In genomic region chr1:169309178-169310166, GRCh38 we compare ENCODE assay signal across 9 cellular contexts. TPM values are rescaled to one million over a fixed set of nuclear protein-coding genes. Genes with fewer than 3 reads are reported as not detected.
DNase-seq lines count a peak whose midpoint lies in the region; ATAC-seq, FAIRE-seq and TF ChIP-seq lines count a peak whose summit lies in the region.
"Had no signal": no experiment of that assay in that cellular context is flagged by ENCODE, and none has a peak within 500 bp of the region (broad histone marks: within the 10 kb centered on the region; RNA-seq: fewer than 3 reads in every experiment).

No MANE protein-coding gene starts in this region.

- H3K27ac ChIP-seq in MM.1S (ENCODE audit: low read length) = peak overlapping the region; percentile 0; the same call in 1 of the 2 replicates
- H3K27ac ChIP-seq in transverse colon = no peak overlapping the region
- H3K27ac ChIP-seq: epithelial cell of prostate had no signal

- H3K9me3 ChIP-seq in MM.1S (replicated peaks; ENCODE audit: insufficient read depth, low read length) (no peaks in the 10 kb centered on the region), transverse colon (no peaks in the 10 kb centered on the region)

- H2AFZ ChIP-seq in MM.1S (ENCODE audit: low read length) = peak overlapping the region; percentile 22

- H3K27me3 ChIP-seq in MM.1S (replicated peaks; ENCODE audit: insufficient read depth, low read length) (no peaks in the 10 kb centered on the region), transverse colon (no peaks in the 10 kb centered on the region)

- TF ChIP-seq POLR2A in GM12892 (IDR thresholded peaks at IDR 0.05; ENCODE audit: low read depth, low read length) (no peak), transverse colon (IDR thresholded peaks at IDR 0.05) (no peak)

- no peak for TF ChIP-seq EP300 in transverse colon (IDR thresholded peaks at IDR 0.05; ENCODE audit: low read depth)

- H3K4me2 ChIP-seq in MM.1S (ENCODE audit: low read depth, low read length) = peak overlapping the region; percentile 48

- intact Hi-C loops in transverse colon (cut with DNase I; ENCODE audit: low total_unique reads) = no loop called here

- WGBS in transverse colon (ENCODE audit: low coverage in 1 of 2), 2 donors = 52 to 54% methylated on average over 7 of the region's 7 CpGs

- H3K4me1 ChIP-seq in MM.1S (ENCODE audit: low read length) (peaks cover 6% of the 10 kb centered on the region), transverse colon (no peaks in the 10 kb centered on the region)

- no peaks in the 10 kb centered on the region; the same call in 1 of the 2 replicates for H3F3A ChIP-seq in MM.1S (ENCODE audit: insufficient read depth, low read length)

- H3K4me3 ChIP-seq in MM.1S (ENCODE audit: low read length) = peak overlapping the region; percentile 37
- no peak overlapping the region for H3K4me3 ChIP-seq in foreskin fibroblast (ENCODE audit: low read depth in 1 of 2, low read length in 2 of 2)
- peak overlapping the region in 1 of 4 donors; percentile 28 for H3K4me3 ChIP-seq in transverse colon

- no peak for DNase-seq in GM12892 (ENCODE audit: insufficient read length)
- peak; percentile 57 for DNase-seq in MM.1S
- DNase-seq in lung microvascular endothelial cell (ENCODE audit: low read depth in 2 of 2) = peak; percentile 3 to 18
- DNase-seq in foreskin fibroblast = no peak
- no peak for DNase-seq in NCI-H524 treated with DMSO at 0.1 percent for 48 hours (lab: John Stamatoyannopoulos, UW)
- no peak for DNase-seq in AG20443 (ENCODE audit: low spot score)
- DNase-seq in transverse colon = no peak

- no peaks in the 10 kb centered on the region for H3K79me2 ChIP-seq in MM.1S (ENCODE audit: low read length)

- H3K36me3 ChIP-seq in MM.1S (replicated peaks; ENCODE audit: insufficient read depth, low read length) = no peaks in the 10 kb centered on the region
- no peaks in the 10 kb centered on the region for H3K36me3 ChIP-seq in transverse colon

- H4K20me1 ChIP-seq in MM.1S (ENCODE audit: insufficient read depth, low read length) = no peaks in the 10 kb centered on the region

- peak; percentile 80 for FAIRE-seq in GM12892 (lab: Jason Lieb, UNC)

- 0 out of 2 replicates have a peak, but pooled peaks cover 2% of the 10 kb centered on the region for H3K9me2 ChIP-seq in MM.1S (replicated peaks; ENCODE audit: insufficient read depth, low read length)

- peak; percentile 70 for ATAC-seq in GM21528 (IDR thresholded peaks at IDR 0.05; ENCODE audit: low FRiP score, unreplicated experiment)

- TF ChIP-seq CTCF in MM.1S (IDR thresholded peaks at IDR 0.05; ENCODE audit: low read length) = no peak
- TF ChIP-seq CTCF in foreskin fibroblast (IDR thresholded peaks at IDR 0.05; ENCODE audit: low read depth, low read length) = no peak
- no peak for TF ChIP-seq CTCF in transverse colon (IDR thresholded peaks at IDR 0.05)

- in situ Hi-C loops in transverse colon (cut with MboI; ENCODE audit: low pct_ligation_motif_present in 1 of 4, low pct_unique_long_range_greater_than_20kb in 1 of 4, low sequenced_read_pairs in 3 of 4) = no loop called here

- H3K9ac ChIP-seq in MM.1S (ENCODE audit: low read length) = peak overlapping the region; percentile 1; the same call in 1 of the 2 replicates

RNA-seq across cellular contexts. Expression of gene NME7, which starts 58.1 kb away (rescaled TPM):
- polyA plus RNA-seq in GM12892 (2012; ENCODE audit: missing spikeins) = 21.9 TPM
- total RNA-seq in lung microvascular endothelial cell = 9.5 and 12.6 TPM in 2 replicates
- 10 to 100 TPM in 1 of 4 donors, 1 to 10 TPM in 3; 1.9 to 15.9 (median 8.3) TPM for total RNA-seq in transverse colon

RNA-seq across cellular contexts. Expression of gene BLZF1, which starts 58.5 kb away (rescaled TPM):
- polyA plus RNA-seq in GM12892 (2012; ENCODE audit: missing spikeins) = 8.3 TPM
- 9.6 and 14.1 TPM in 2 replicates for total RNA-seq in lung microvascular endothelial cell
- total RNA-seq in transverse colon = 10 to 100 TPM; 14.5 to 33.3 (median 28.1) TPM

Comparison
In these comparisons a context has a peak if more than half of its experiments do, and no peak if none do; other contexts are left out.
1. DNase-seq: peak in MM.1S (single experiment) and lung microvascular endothelial cell (2 of 2); none in GM12892 (single experiment), foreskin fibroblast (0 of 2), NCI-H524 treated with DMSO at 0.1 percent for 48 hours (single experiment), AG20443 (single experiment) and transverse colon (single experiment).